Comparison of ENCODE assay signal across 9 cellular contexts in genomic region chr9:123360161-123361085, GRCh38. TPM values are rescaled to one million over a fixed set of nuclear protein-coding genes. Genes with fewer than 3 reads are reported as not detected.
DNase-seq lines count a peak whose midpoint lies in the region; TF ChIP-seq lines count a peak whose summit lies in the region.
"Had no signal": no experiment of that assay in that cellular context is flagged by ENCODE, and none has a peak within 500 bp of the region (broad histone marks: within the 10 kb centered on the region; RNA-seq: fewer than 3 reads in every experiment).

No MANE protein-coding gene starts in this region.

- no peaks in the 10 kb centered on the region for H3K9me3 Mint-ChIP-seq in neural progenitor cell
- H3K9me3 Mint-ChIP-seq: dendritic cell treated with granulocyte-macrophage colony-stimulating factor and Interleukin-4, amounts not matched to agents 40 ng/mL and 50 ng/mL, for 4 days had no signal

- no peak overlapping the region for H2AFZ ChIP-seq in neural progenitor cell (replicated peaks)

- peaks cover 63% of the 10 kb centered on the region for H3K4me1 ChIP-seq in neural progenitor cell

- H3K4me3 Mint-ChIP-seq in neural progenitor cell, result peak overlapping the region; percentile 81
- H3K4me3 Mint-ChIP-seq: dendritic cell treated with granulocyte-macrophage colony-stimulating factor and Interleukin-4, amounts not matched to agents 40 ng/mL and 50 ng/mL, for 4 days had no signal

- H3K27ac ChIP-seq in neural progenitor cell, result no peak overlapping the region

- DNase-seq in GM13977 (ENCODE audit: low spot score) (peak; percentile 89), NCI-H226 (peak; percentile 82), amniotic epithelial cell (ENCODE audit: low read depth) (peak; percentile 90), neural progenitor cell (ENCODE audit: low spot score) (peak; percentile 98), middle frontal gyrus (ENCODE audit: extremely low spot score, low spot score) (no peak), T-helper 9 cell (no peak), T-helper 2 cell (no peak), NCI-H1930 (lab: John Stamatoyannopoulos, UW) (no peak)

- TF ChIP-seq CTCF in GM13977 (IDR thresholded peaks at IDR 0.05; ENCODE audit: extremely low read depth, insufficient read depth, missing control alignments) (no peak), neural progenitor cell (IDR thresholded peaks at IDR 0.05) (no peak)

- H3K4me3 ChIP-seq in neural progenitor cell, result peak overlapping the region; percentile 21

- H4K20me1 ChIP-seq in neural progenitor cell (ENCODE audit: low read depth), result peaks cover 47% of the 10 kb centered on the region

- peak overlapping the region; percentile 99 for H3K4me2 ChIP-seq in neural progenitor cell

- H3K27ac Mint-ChIP-seq in neural progenitor cell, result peak overlapping the region; percentile 98
- H3K27ac Mint-ChIP-seq: dendritic cell treated with granulocyte-macrophage colony-stimulating factor and Interleukin-4, amounts not matched to agents 40 ng/mL and 50 ng/mL, for 4 days had no signal

- H3K9me3 ChIP-seq in neural progenitor cell (ENCODE audit: low read depth), result no peaks in the 10 kb centered on the region

- no peaks in the 10 kb centered on the region for H3K36me3 ChIP-seq in neural progenitor cell

- no peaks in the 10 kb centered on the region for H3K27me3 ChIP-seq in neural progenitor cell

- peaks cover 85% of the 10 kb centered on the region for H3K79me2 ChIP-seq in neural progenitor cell (ENCODE audit: low read depth)

- H3K36me3 Mint-ChIP-seq in neural progenitor cell, result peaks cover 14% of the 10 kb centered on the region

- peaks cover 14% of the 10 kb centered on the region for H3K27me3 Mint-ChIP-seq in neural progenitor cell (ENCODE audit: insufficient read depth, low read depth)

- peaks cover 63% of the 10 kb centered on the region for H3F3A ChIP-seq in neural progenitor cell (ENCODE audit: low read depth)

- no peak overlapping the region for H3K9ac ChIP-seq in neural progenitor cell

- peaks cover 81% of the 10 kb centered on the region for H3K4me1 Mint-ChIP-seq in neural progenitor cell

- in situ Hi-C loops in GM13977 (cut with MboI; ENCODE audit: low pct_unique_long_range_greater_than_20kb, low sequenced_read_pairs, unreplicated experiment), result loop anchor here (25.0 kb wide), 1 partner anchor 898 kb away; no protein-coding TSS in a partner anchor

RNA-seq across cellular contexts. Expression of gene CRB2, which starts 4.4 kb away (rescaled TPM):
- 18.5 and 70.7 TPM in 2 replicates for total RNA-seq in neural progenitor cell (ENCODE audit: low replicate concordance)

Comparison
In these comparisons a context has a peak if more than half of its experiments do, and no peak if none do; other contexts are left out.
1. DNase-seq: peak in GM13977 (single experiment), NCI-H226 (single experiment), amniotic epithelial cell (single experiment) and neural progenitor cell (single experiment); none in middle frontal gyrus (single experiment), T-helper 9 cell (single experiment), T-helper 2 cell (0 of 5) and NCI-H1930 (0 of 2).